Comparison of ENCODE assay signal across 36 cellular contexts in genomic region chr19:53525922-53526321, GRCh38. TPM values are rescaled to one million over a fixed set of nuclear protein-coding genes. Genes with fewer than 3 reads are reported as not detected.
"Had no signal": no experiment of that assay in that cellular context is flagged by ENCODE, and none has a peak within 500 bp of the region (broad histone marks: within the 10 kb centered on the region; RNA-seq: fewer than 3 reads in every experiment).

No MANE protein-coding gene starts in this region.

- DNase-seq: Karpas-422, Kasumi-1, MG63, MM.1S, MV-4-11, NCI-H1048, NCI-H1092, NCI-H1092 treated with DMSO at 0.1 percent for 48 hours, NCI-H1105, NCI-H1105 treated with DMSO at 0.1 percent for 48 hours, NCI-H1417, NCI-H1417 treated with DMSO at 0.1 percent for 48 hours, NCI-H1436, NCI-H1436 treated with DMSO at 0.1 percent for 48 hours, NCI-H146, NCI-H1694, NCI-H1694 treated with DMSO at 0.1 percent for 48 hours, NCI-H187, NCI-H187 treated with DMSO at 0.1 percent for 48 hours, NCI-H1930, NCI-H2029, NCI-H2029 treated with DMSO at 0.1 percent for 48 hours, NCI-H2081, NCI-H2081 treated with DMSO at 0.1 percent for 48 hours, NCI-H2107, NCI-H2171, NCI-H2171 treated with DMSO at 0.1 percent for 48 hours, NCI-H2227 treated with DMSO at 0.1 percent for 48 hours, NCI-H226, NCI-H345, NCI-H446, NCI-H446 treated with DMSO at 0.1 percent for 48 hours, NCI-H510A, NCI-H510A treated with DMSO at 0.1 percent for 48 hours, NCI-H524 had no signal

- H3K27me3 ChIP-seq: MG63 had no signal

- H3K4me3 ChIP-seq: MG63 had no signal

RNA-seq across cellular contexts. Expression of gene ZNF813, which starts 58.4 kb away (rescaled TPM):
- total RNA-seq: NCI-H460 had no signal
